ENCODE assay signal across 8 cellular contexts in genomic region chr7:18693401-18693800, GRCh38.
DNase-seq lines count a peak whose midpoint lies in the region; ATAC-seq and TF ChIP-seq lines count a peak whose summit lies in the region.

No MANE protein-coding gene starts in this region.

- DNase-seq in HPDE6-E6E7 (ENCODE audit: extremely low spot score) (peak; percentile 16), WTC11 (ENCODE audit: low spot score) (no peak), iPS-NIHi11 (ENCODE audit: low spot score) (peak; percentile 40), NCI-H2171 treated with DMSO at 0.1 percent for 48 hours (lab: John Stamatoyannopoulos, UW) (no peak), NCI-H526 treated with DMSO at 0.1 percent for 48 hours (lab: John Stamatoyannopoulos, UW) (no peak)
- DNase-seq in activated CD8-positive, alpha-beta memory T cell treated with anti-CD3 and anti-CD28 coated beads, Interleukin-2, amount 50 U/mL, for 48 hours: no peak
- DNase-seq in T-helper 2 cell treated with Interferon-gamma antibody and Interleukin-4, amounts not matched to agents 5 μg/mL and 100 μg/mL, for 36 hours (ENCODE audit: low spot score): no peak

- no peaks in the 10 kb centered on the region for H3K27me3 Mint-ChIP-seq in WTC11 (ENCODE audit: low read depth)
- H3K27me3 Mint-ChIP-seq in T-helper 2 cell treated with Interferon-gamma antibody and Interleukin-4, amounts not matched to agents 5 μg/mL and 100 μg/mL, for 36 hours (ENCODE audit: low read depth): no peaks in the 10 kb centered on the region

- no peaks in the 10 kb centered on the region for H3K9me3 Mint-ChIP-seq in WTC11
- no peaks in the 10 kb centered on the region for H3K9me3 Mint-ChIP-seq in T-helper 2 cell treated with Interferon-gamma antibody and Interleukin-4, amounts not matched to agents 5 μg/mL and 100 μg/mL, for 36 hours

- no peak overlapping the region for H3K27ac ChIP-seq in ACC112 (ENCODE audit: low read depth, low read length)

- H3K27ac Mint-ChIP-seq in WTC11: no peak overlapping the region
- H3K27ac Mint-ChIP-seq in T-helper 2 cell treated with Interferon-gamma antibody and Interleukin-4, amounts not matched to agents 5 μg/mL and 100 μg/mL, for 36 hours: no peak overlapping the region

- H3K4me3 ChIP-seq in ACC112 (ENCODE audit: low read depth, low read length): no peak overlapping the region

- no peak overlapping the region for H3K4me3 Mint-ChIP-seq in WTC11
- H3K4me3 Mint-ChIP-seq in T-helper 2 cell treated with Interferon-gamma antibody and Interleukin-4, amounts not matched to agents 5 μg/mL and 100 μg/mL, for 36 hours: no peak overlapping the region

- H3K4me1 Mint-ChIP-seq in WTC11: peaks cover 10% of the 10 kb centered on the region
- no peaks in the 10 kb centered on the region for H3K4me1 Mint-ChIP-seq in T-helper 2 cell treated with Interferon-gamma antibody and Interleukin-4, amounts not matched to agents 5 μg/mL and 100 μg/mL, for 36 hours (ENCODE audit: low read depth)

- ATAC-seq in WTC11: peak; percentile 74

- H3K36me3 ChIP-seq in ACC112 (ENCODE audit: insufficient read depth, low read length): no peaks in the 10 kb centered on the region

- CTCF ChIA-PET in WTC11 (lab: Charles Lee): interaction anchor here (1.0 to 2.0 kb wide), 5 partner anchors 18 to 376 kb away, joined by 3 to 9 read pairs (median 4); no protein-coding TSS in a partner anchor

- peak overlapping the region; percentile 53 for H2AFZ ChIP-seq in ACC112 (ENCODE audit: low read length, unreplicated experiment)

- no peaks in the 10 kb centered on the region for H3K79me2 ChIP-seq in ACC112 (ENCODE audit: control insufficient read depth, insufficient read depth, low read length, unreplicated experiment)

- no peaks in the 10 kb centered on the region for H3K27me3 ChIP-seq in ACC112 (ENCODE audit: insufficient read depth, low read length)

- no peaks in the 10 kb centered on the region for H3K36me3 Mint-ChIP-seq in WTC11
- H3K36me3 Mint-ChIP-seq in T-helper 2 cell treated with Interferon-gamma antibody and Interleukin-4, amounts not matched to agents 5 μg/mL and 100 μg/mL, for 36 hours (ENCODE audit: low read depth): no peaks in the 10 kb centered on the region

- H3K4me1 ChIP-seq in ACC112 (ENCODE audit: control insufficient read depth, insufficient read depth, low read length, unreplicated experiment): peaks cover 5% of the 10 kb centered on the region

- POLR2A ChIA-PET in WTC11 (lab: Charles Lee): no interaction called here

- no peak for TF ChIP-seq CTCF in WTC11 (IDR thresholded peaks at IDR 0.05)

TF ChIP-seq in WTC11, 78 proteins besides CTCF, POLR2A, EP300 and RAD21:
- TF ChIP-seq, protein P1, sequence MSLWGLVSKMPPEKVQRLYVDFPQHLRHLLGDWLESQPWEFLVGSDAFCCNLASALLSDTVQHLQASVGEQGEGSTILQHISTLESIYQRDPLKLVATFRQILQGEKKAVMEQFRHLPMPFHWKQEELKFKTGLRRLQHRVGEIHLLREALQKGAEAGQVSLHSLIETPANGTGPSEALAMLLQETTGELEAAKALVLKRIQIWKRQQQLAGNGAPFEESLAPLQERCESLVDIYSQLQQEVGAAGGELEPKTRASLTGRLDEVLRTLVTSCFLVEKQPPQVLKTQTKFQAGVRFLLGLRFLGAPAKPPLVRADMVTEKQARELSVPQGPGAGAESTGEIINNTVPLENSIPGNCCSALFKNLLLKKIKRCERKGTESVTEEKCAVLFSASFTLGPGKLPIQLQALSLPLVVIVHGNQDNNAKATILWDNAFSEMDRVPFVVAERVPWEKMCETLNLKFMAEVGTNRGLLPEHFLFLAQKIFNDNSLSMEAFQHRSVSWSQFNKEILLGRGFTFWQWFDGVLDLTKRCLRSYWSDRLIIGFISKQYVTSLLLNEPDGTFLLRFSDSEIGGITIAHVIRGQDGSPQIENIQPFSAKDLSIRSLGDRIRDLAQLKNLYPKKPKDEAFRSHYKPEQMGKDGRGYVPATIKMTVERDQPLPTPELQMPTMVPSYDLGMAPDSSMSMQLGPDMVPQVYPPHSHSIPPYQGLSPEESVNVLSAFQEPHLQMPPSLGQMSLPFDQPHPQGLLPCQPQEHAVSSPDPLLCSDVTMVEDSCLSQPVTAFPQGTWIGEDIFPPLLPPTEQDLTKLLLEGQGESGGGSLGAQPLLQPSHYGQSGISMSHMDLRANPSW (CRISPR knock-in tag; conservative IDR thresholded peaks at IDR 0.05; ENCODE audit: low read depth): no peak
- TF ChIP-seq, protein P2, sequence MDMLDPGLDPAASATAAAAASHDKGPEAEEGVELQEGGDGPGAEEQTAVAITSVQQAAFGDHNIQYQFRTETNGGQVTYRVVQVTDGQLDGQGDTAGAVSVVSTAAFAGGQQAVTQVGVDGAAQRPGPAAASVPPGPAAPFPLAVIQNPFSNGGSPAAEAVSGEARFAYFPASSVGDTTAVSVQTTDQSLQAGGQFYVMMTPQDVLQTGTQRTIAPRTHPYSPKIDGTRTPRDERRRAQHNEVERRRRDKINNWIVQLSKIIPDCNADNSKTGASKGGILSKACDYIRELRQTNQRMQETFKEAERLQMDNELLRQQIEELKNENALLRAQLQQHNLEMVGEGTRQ (CRISPR knock-in tag; IDR thresholded peaks at IDR 0.05): no peak
- TF ChIP-seq, protein P3, sequence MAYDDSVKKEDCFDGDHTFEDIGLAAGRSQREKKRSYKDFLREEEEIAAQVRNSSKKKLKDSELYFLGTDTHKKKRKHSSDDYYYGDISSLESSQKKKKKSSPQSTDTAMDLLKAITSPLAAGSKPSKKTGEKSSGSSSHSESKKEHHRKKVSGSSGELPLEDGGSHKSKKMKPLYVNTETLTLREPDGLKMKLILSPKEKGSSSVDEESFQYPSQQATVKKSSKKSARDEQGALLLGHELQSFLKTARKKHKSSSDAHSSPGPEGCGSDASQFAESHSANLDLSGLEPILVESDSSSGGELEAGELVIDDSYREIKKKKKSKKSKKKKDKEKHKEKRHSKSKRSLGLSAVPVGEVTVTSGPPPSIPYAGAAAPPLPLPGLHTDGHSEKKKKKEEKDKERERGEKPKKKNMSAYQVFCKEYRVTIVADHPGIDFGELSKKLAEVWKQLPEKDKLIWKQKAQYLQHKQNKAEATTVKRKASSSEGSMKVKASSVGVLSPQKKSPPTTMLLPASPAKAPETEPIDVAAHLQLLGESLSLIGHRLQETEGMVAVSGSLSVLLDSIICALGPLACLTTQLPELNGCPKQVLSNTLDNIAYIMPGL (CRISPR knock-in tag; IDR thresholded peaks at IDR 0.05): no peak
- no peak for TF ChIP-seq ZBTB43 (CRISPR knock-in tag; IDR thresholded peaks at IDR 0.05)
- TF ChIP-seq E2F1 (CRISPR knock-in tag; IDR thresholded peaks at IDR 0.05): no peak
- no peak for TF ChIP-seq ZNF317 (CRISPR knock-in tag; IDR thresholded peaks at IDR 0.05; ENCODE audit: borderline replicate concordance, low read depth)
- no peak for TF ChIP-seq NFE2L1 (CRISPR knock-in tag; IDR thresholded peaks at IDR 0.05)
- no peak for TF ChIP-seq GABPB1 (CRISPR knock-in tag; IDR thresholded peaks at IDR 0.05)
- TF ChIP-seq, protein P4, sequence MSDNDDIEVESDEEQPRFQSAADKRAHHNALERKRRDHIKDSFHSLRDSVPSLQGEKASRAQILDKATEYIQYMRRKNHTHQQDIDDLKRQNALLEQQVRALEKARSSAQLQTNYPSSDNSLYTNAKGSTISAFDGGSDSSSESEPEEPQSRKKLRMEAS (CRISPR knock-in tag; IDR thresholded peaks at IDR 0.05): no peak
- no peak for TF ChIP-seq RELA (CRISPR knock-in tag; IDR thresholded peaks at IDR 0.05; ENCODE audit: borderline replicate concordance)

Comparison
In these comparisons a context has a peak if more than half of its experiments do, and no peak if none do; other contexts are left out.
1. DNase-seq: peak in HPDE6-E6E7 (single experiment) and iPS-NIHi11 (single experiment); none in WTC11 (single experiment), activated CD8-positive, alpha-beta memory T cell treated with anti-CD3 and anti-CD28 coated beads, Interleukin-2, amount 50 U/mL, for 48 hours (single experiment), NCI-H2171 treated with DMSO at 0.1 percent for 48 hours (single experiment), T-helper 2 cell treated with Interferon-gamma antibody and Interleukin-4, amounts not matched to agents 5 μg/mL and 100 μg/mL, for 36 hours (single experiment) and NCI-H526 treated with DMSO at 0.1 percent for 48 hours (single experiment).